ENCODE assay signal across 13 cellular contexts in genomic region chr5:173494446-173494845, GRCh38.
"Had no signal": no experiment of that assay in that cellular context is flagged by ENCODE, and none has a peak within 500 bp of the region (broad histone marks: within the 10 kb centered on the region; RNA-seq: fewer than 3 reads in every experiment).

No MANE protein-coding gene starts in this region.

- H3K4me1 ChIP-seq: upper lobe of right lung had no signal

- DNase-seq: activated CD4-positive, alpha-beta memory T cell treated with anti-CD3 and anti-CD28 coated beads, Interleukin-2, amount 10 ng/mL, durations not matched to agents 7 days and 5 days; activated CD4-positive, alpha-beta T cell treated with anti-CD3 and anti-CD28 coated beads for 4 hours; activated gamma-delta T cell; activated T-cell treated with anti-CD3 and anti-CD28 coated beads, Interleukin-2, amount 50 U/mL, for 24 hours; cortex of kidney; effector CD8-positive, alpha-beta T cell; immature natural killer cell; naive B cell; T-helper 2 cell; upper lobe of right lung had no signal

- ATAC-seq: activated naive CD4-positive, alpha-beta T cell treated with anti-CD3 and anti-CD28 coated beads, Interleukin-2, amount 50 U/mL, for 72 hours; heart left ventricle; upper lobe of right lung; WTC11 had no signal

- H3K4me3 ChIP-seq: heart left ventricle, upper lobe of right lung had no signal

- H3K9me3 ChIP-seq: heart left ventricle, upper lobe of right lung had no signal

- H3K27ac ChIP-seq: upper lobe of right lung had no signal

- H3K27me3 ChIP-seq: upper lobe of right lung had no signal

- H3K36me3 ChIP-seq: heart left ventricle, upper lobe of right lung had no signal
